In the genomic region with DNA sequence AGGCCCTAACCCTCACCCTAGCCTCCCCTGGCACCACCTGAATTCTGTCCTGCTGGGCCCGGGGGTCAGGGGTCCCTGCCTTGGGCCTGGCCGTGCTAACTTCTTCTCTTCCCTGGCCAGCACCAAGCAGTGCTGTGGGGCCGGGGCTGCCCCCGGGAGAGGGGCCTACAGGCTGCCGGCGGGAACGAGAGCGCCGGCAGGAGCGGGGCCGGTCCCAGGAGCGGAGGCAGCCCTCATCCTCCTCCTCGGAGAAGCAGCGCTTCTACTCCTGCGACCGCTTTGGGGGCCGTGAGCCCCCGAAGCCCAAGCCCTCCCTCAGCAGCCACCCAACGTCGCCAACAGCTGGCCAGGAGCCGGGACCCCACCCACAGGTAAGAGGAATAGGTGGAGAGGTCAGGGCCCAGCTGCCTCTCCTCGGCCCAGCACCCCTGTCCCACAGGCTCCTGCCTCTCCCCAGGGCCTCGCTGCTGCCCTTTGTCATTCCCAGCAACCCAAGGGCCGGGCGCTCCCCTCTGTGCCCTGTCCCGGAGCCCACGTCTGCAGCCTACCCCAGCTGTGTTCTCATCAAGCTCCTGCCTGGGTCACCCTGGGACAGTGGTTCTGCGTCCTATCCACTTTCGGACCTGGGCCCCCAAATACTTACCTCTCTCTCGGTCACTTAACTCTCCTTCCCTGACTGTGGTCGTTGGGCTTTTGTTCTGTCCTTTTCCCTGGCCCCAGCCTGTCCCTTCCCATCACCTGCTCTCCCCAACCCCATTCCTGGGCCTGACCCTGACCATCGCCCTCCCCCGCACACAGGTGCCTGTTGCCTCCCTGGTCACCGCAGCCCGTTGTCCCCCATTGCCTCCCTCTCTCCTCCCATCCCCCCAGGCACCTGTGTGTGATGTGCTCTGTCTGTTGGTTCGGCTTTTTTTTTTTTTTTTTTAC, we compare ENCODE assay signal across 11 cellular contexts.
DNase-seq lines count a peak whose midpoint lies in the region; ATAC-seq and TF ChIP-seq lines count a peak whose summit lies in the region.
"Had no signal": no experiment of that assay in that cellular context is flagged by ENCODE, and none has a peak within 500 bp of the region (broad histone marks: within the 10 kb centered on the region; RNA-seq: fewer than 3 reads in every experiment).

No MANE protein-coding gene starts in this region.

- H3K4me1 ChIP-seq in BLaER1 (peaks cover 38% of the 10 kb centered on the region), HEK293 (ENCODE audit: control insufficient read depth, insufficient read depth, low read length) (no peaks in the 10 kb centered on the region), osteoblast (ENCODE audit: insufficient read depth, low read length) (no peaks in the 10 kb centered on the region)
- H3K4me1 ChIP-seq: Caco-2, HAP-1 had no signal

- DNase-seq in ecto neural progenitor cell (ENCODE audit: low spot score), result peak; percentile 34
- peak; percentile 65 for DNase-seq in osteoblast (ENCODE audit: insufficient read length, low spot score, missing footprints)
- no peak for DNase-seq in SW 1271 (lab: John Stamatoyannopoulos, UW)
- DNase-seq: Caco-2; CD4-positive, alpha-beta T cell; GM23248 had no signal

- H4K20me1 ChIP-seq in BLaER1 (no peaks in the 10 kb centered on the region), osteoblast (ENCODE audit: insufficient read depth, low read length) (no peaks in the 10 kb centered on the region)

- H3K36me3 ChIP-seq in BLaER1 (no peaks in the 10 kb centered on the region), HEK293 (ENCODE audit: control insufficient read depth in 2 of 2, insufficient read depth in 1 of 2, low read length in 2 of 2) (no peaks in the 10 kb centered on the region), osteoblast (ENCODE audit: insufficient read depth, low read length) (no peaks in the 10 kb centered on the region)
- H3K36me3 ChIP-seq: HAP-1 had no signal

- H3K9me3 ChIP-seq in BLaER1 (no peaks in the 10 kb centered on the region), HEK293 (ENCODE audit: control insufficient read depth, insufficient read depth, low read depth, low read length) (no peaks in the 10 kb centered on the region), osteoblast (ENCODE audit: low read depth, low read length) (no peaks in the 10 kb centered on the region)
- H3K9me3 ChIP-seq: Caco-2 had no signal

- no peak overlapping the region for H2AFZ ChIP-seq in osteoblast (ENCODE audit: low read length)
- H2AFZ ChIP-seq: GM23248 had no signal

- H3K4me3 ChIP-seq in BLaER1 (no peak overlapping the region), HEK293 (ENCODE audit: low read depth, low read length) (no peak overlapping the region), osteoblast (ENCODE audit: insufficient read depth, low read length) (no peak overlapping the region)
- H3K4me3 ChIP-seq: GM23248, HAP-1 had no signal

- H3K27me3 ChIP-seq in BLaER1, result no peaks in the 10 kb centered on the region
- H3K27me3 ChIP-seq in osteoblast (ENCODE audit: insufficient read depth, low read length), result no peaks in the 10 kb centered on the region

- H3K9ac ChIP-seq in BLaER1, result no peak overlapping the region
- H3K9ac ChIP-seq: GM23248 had no signal

- peak overlapping the region; percentile 67 for H3K4me2 ChIP-seq in BLaER1
- H3K4me2 ChIP-seq in osteoblast (ENCODE audit: insufficient read depth, low read length), result no peak overlapping the region

- TF ChIP-seq CTCF in HEK293 (tag by site-specific recombination; IDR thresholded peaks at IDR 0.05), result no peak
- TF ChIP-seq CTCF in osteoblast (IDR thresholded peaks at IDR 0.05; ENCODE audit: extremely low read depth, low read depth, low read length), result no peak

- no peak for ATAC-seq in activated CD4-positive, CD25-positive, alpha-beta regulatory T cell treated with anti-CD3 and anti-CD28 coated beads, Interleukin-2, amount 50 U/mL, for 24 hours

- H3K79me2 ChIP-seq in osteoblast (ENCODE audit: insufficient read depth, low read length), result no peaks in the 10 kb centered on the region

- POLR2A ChIA-PET in HEK293 (lab: Yijun Ruan, JAX), result no interaction called here

- CTCF ChIA-PET in HEK293 (lab: Yijun Ruan, JAX), result interaction anchor here (0.7 kb wide), 1 partner anchor 36 kb away, joined by 4 read pairs; no protein-coding TSS in a partner anchor

- H3K27ac ChIP-seq in BLaER1 (no peak overlapping the region), HEK293 (ENCODE audit: extremely low read depth, low read depth, low read length) (no peak overlapping the region), osteoblast (ENCODE audit: low read depth, low read length) (no peak overlapping the region)
- H3K27ac ChIP-seq: C4-2B, GM23248 had no signal

TF ChIP-seq in HEK293, 187 proteins besides CTCF, POLR2A, EP300 and RAD21:
- TF ChIP-seq ZNF19 (tag by site-specific recombination; IDR thresholded peaks at IDR 0.05; ENCODE audit: low read depth) (no peak), ZFP37 (tag by site-specific recombination; IDR thresholded peaks at IDR 0.05) (no peak), KLF10 (tag by site-specific recombination; IDR thresholded peaks at IDR 0.05) (no peak), ZNF223 (tag by site-specific recombination; IDR thresholded peaks at IDR 0.05) (peak; percentile 45; the same call in 1 of the 2 replicates), ZNF292 (tag by site-specific recombination; IDR thresholded peaks at IDR 0.05; ENCODE audit: borderline replicate concordance, low read depth) (no peak), SCRT2 (tag by site-specific recombination; IDR thresholded peaks at IDR 0.05) (peak; percentile 47)

Comparison
In these comparisons a context has a peak if more than half of its experiments do, and no peak if none do; other contexts are left out.
1. DNase-seq: peak in ecto neural progenitor cell (single experiment) and osteoblast (single experiment); none in SW 1271 (0 of 2).